Comparison of ENCODE assay signal across 23 cellular contexts in the genomic region with DNA sequence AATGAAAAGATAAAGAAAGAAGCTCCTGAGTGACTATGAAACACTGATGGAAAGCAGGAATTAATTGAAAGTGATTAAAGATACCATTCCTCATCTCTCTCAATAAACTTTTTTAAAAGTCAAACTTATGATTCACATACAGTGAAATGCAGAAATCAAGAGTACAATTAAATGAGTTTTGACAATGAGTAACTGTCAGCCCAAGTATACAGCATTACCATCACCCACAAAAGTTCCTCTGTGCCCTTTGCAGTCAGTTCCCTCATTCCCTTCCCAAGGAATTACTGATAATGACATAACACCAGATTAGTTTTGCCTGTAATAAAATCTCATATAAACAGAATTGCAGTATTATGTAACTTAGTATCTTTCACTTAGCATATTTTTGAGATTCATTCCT. TPM values are rescaled to one million over a fixed set of nuclear protein-coding genes. Genes with fewer than 3 reads are reported as not detected.
DNase-seq lines count a peak whose midpoint lies in the region; ATAC-seq and TF ChIP-seq lines count a peak whose summit lies in the region.
"Had no signal": no experiment of that assay in that cellular context is flagged by ENCODE, and none has a peak within 500 bp of the region (broad histone marks: within the 10 kb centered on the region; RNA-seq: fewer than 3 reads in every experiment).

No MANE protein-coding gene starts in this region.

- H3K4me1 ChIP-seq in osteoblast (ENCODE audit: insufficient read depth, low read length): peaks cover 27% of the 10 kb centered on the region
- H3K4me1 ChIP-seq: body of pancreas, testis had no signal

- no peaks in the 10 kb centered on the region for H3K36me3 ChIP-seq in osteoblast (ENCODE audit: insufficient read depth, low read length)

- no peak for TF ChIP-seq CTCF in osteoblast (IDR thresholded peaks at IDR 0.05; ENCODE audit: extremely low read depth, low read depth, low read length)

- no peaks in the 10 kb centered on the region for H3K9me3 ChIP-seq in osteoblast (ENCODE audit: low read depth, low read length)
- H3K9me3 ChIP-seq: body of pancreas, esophagus squamous epithelium, left ventricle myocardium inferior, neutrophil, testis had no signal

- H3K4me3 ChIP-seq in osteoblast (ENCODE audit: insufficient read depth, low read length): no peak overlapping the region
- H3K4me3 ChIP-seq: body of pancreas, esophagus squamous epithelium, left ventricle myocardium inferior, testis had no signal

- peaks cover 30% of the 10 kb centered on the region for H3K79me2 ChIP-seq in osteoblast (ENCODE audit: insufficient read depth, low read length)

- H4K20me1 ChIP-seq in osteoblast (ENCODE audit: insufficient read depth, low read length): no peaks in the 10 kb centered on the region

- ATAC-seq in SK-N-SH treated with all-trans-retinoic acid at 6 μM for 48 hours (peak; percentile 59), GM18511 (IDR thresholded peaks at IDR 0.05; ENCODE audit: unreplicated experiment) (no peak), HG03354 (IDR thresholded peaks at IDR 0.05; ENCODE audit: poor library complexity, severe bottlenecking, unreplicated experiment) (no peak)
- ATAC-seq: body of pancreas; sciatic nerve; stimulated activated naive CD8-positive, alpha-beta T cell treated with anti-CD3 and anti-CD28 coated beads, Interleukin-15, Interleukin-2, amounts not matched to agents 100 U/mL and 50 U/mL, for 24 hours had no signal

- H3K27me3 ChIP-seq in osteoblast (ENCODE audit: insufficient read depth, low read length): no peaks in the 10 kb centered on the region
- H3K27me3 ChIP-seq: body of pancreas, esophagus squamous epithelium, neutrophil, testis had no signal

- no peak overlapping the region for H2AFZ ChIP-seq in osteoblast (ENCODE audit: low read length)

- H3K27ac ChIP-seq in osteoblast (ENCODE audit: low read depth, low read length): no peak overlapping the region
- H3K27ac ChIP-seq: body of pancreas, esophagus squamous epithelium, left ventricle myocardium inferior, neutrophil, RWPE1, testis had no signal

- peak; percentile 72 for DNase-seq in EL
- DNase-seq in HCEC 1CT: peak; percentile 41
- DNase-seq in osteoblast (ENCODE audit: insufficient read length, low spot score, missing footprints): no peak
- DNase-seq in NCI-H2029 (lab: John Stamatoyannopoulos, UW): no peak
- DNase-seq: activated CD4-positive, alpha-beta T cell treated with anti-CD3 and anti-CD28 coated beads for 48 hours; activated naive CD4-positive, alpha-beta T cell treated with Interleukin-2 at 50 U/mL for 16 hours; activated T-cell treated with anti-CD3 and anti-CD28 coated beads, Interleukin-2, amount 50 U/mL, for 24 hours; body of pancreas; dermis blood vessel endothelial cell; esophagus squamous epithelium; hypothalamus; left ventricle myocardium inferior; NCI-H1105 treated with DMSO at 0.1 percent for 48 hours; NCI-H2081 treated with DMSO at 0.1 percent for 48 hours; NCI-H226; stimulated activated naive CD8-positive, alpha-beta T cell treated with anti-CD3 and anti-CD28 coated beads, Interleukin-15, Interleukin-2, amounts not matched to agents 100 U/mL and 50 U/mL, for 24 hours; testis had no signal

- peak overlapping the region; percentile 2 for H3K4me2 ChIP-seq in osteoblast (ENCODE audit: insufficient read depth, low read length)

TF ChIP-seq in SK-N-SH treated with all-trans-retinoic acid at 6 μM for 48 hours, 23 proteins besides CTCF, POLR2A, EP300 and RAD21:
- TF ChIP-seq ZC3H10 (CRISPR knock-in tag; IDR thresholded peaks at IDR 0.05) (peak; percentile 5; the same call in 1 of the 2 replicates), ISL1 (CRISPR knock-in tag; IDR thresholded peaks at IDR 0.05) (peak; percentile 64), PATZ1 (CRISPR knock-in tag; IDR thresholded peaks at IDR 0.05; ENCODE audit: borderline replicate concordance) (no peak)
TF ChIP-seq in SK-N-SH treated with all-trans-retinoic acid at 6 μM for 48 hours: peak in this region for 2.

RNA-seq across cellular contexts. Expression of gene ATG5, which starts 44.5 kb away (rescaled TPM):
- total RNA-seq in osteoblast: 59.0 and 62.5 TPM in 2 replicates

Comparison
In these comparisons a context has a peak if more than half of its experiments do, and no peak if none do; other contexts are left out.
1. DNase-seq: peak in EL (single experiment) and HCEC 1CT (single experiment); none in osteoblast (single experiment) and NCI-H2029 (single experiment).